Comparison of ENCODE assay signal across 16 cellular contexts in genomic region chr1:15958111-15958510, GRCh38. TPM values are rescaled to one million over a fixed set of nuclear protein-coding genes. Genes with fewer than 3 reads are reported as not detected.
DNase-seq lines count a peak whose midpoint lies in the region; ATAC-seq and TF ChIP-seq lines count a peak whose summit lies in the region.
"Had no signal": no experiment of that assay in that cellular context is flagged by ENCODE, and none has a peak within 500 bp of the region (broad histone marks: within the 10 kb centered on the region; RNA-seq: fewer than 3 reads in every experiment).

No MANE protein-coding gene starts in this region.

- no peaks in the 10 kb centered on the region for H3K27me3 ChIP-seq in ascending aorta
- H3K27me3 ChIP-seq: upper lobe of right lung had no signal

- peak overlapping the region; percentile 56 to 98 for H3K27ac ChIP-seq in ascending aorta
- H3K27ac ChIP-seq: upper lobe of right lung, WERI-Rb-1 had no signal

- no peaks in the 10 kb centered on the region for H3K9me3 Mint-ChIP-seq in natural killer cell treated with Interleukin-12 subunit alpha and Interleukin-12 subunit beta and Interleukin-15 and Interleukin-18, amount 100 ng/mL, for 72 hours
- no peaks in the 10 kb centered on the region for H3K9me3 Mint-ChIP-seq in natural killer cell

- peaks cover 13 to 33% of the 10 kb centered on the region in 2 donors for H3K4me1 ChIP-seq in ascending aorta

- H3K4me3 Mint-ChIP-seq in natural killer cell treated with Interleukin-12 subunit alpha and Interleukin-12 subunit beta and Interleukin-15 and Interleukin-18, amount 100 ng/mL, for 72 hours: no peak overlapping the region
- H3K4me3 Mint-ChIP-seq in natural killer cell: no peak overlapping the region

- intact Hi-C loops in natural killer cell (cut with micrococcal nuclease): no loop called here
- intact Hi-C loops in ascending aorta (cut with DNase I): no loop called here

- H3K27ac Mint-ChIP-seq in natural killer cell treated with Interleukin-12 subunit alpha and Interleukin-12 subunit beta and Interleukin-15 and Interleukin-18, amount 100 ng/mL, for 72 hours: peak overlapping the region; percentile 38 to 49
- peak overlapping the region in 1 of 2 donors; percentile 68 for H3K27ac Mint-ChIP-seq in natural killer cell

- no peaks in the 10 kb centered on the region for H3K9me3 ChIP-seq in ascending aorta
- H3K9me3 ChIP-seq: upper lobe of right lung had no signal

- DNase-seq in natural killer cell treated with Interleukin-12 subunit alpha and Interleukin-12 subunit beta and Interleukin-15 and Interleukin-18, amount 100 ng/mL, for 72 hours (ENCODE audit: low spot score): no peak
- DNase-seq in natural killer cell (no peak), ascending aorta (ENCODE audit: low spot score in 2 of 2) (no peak), myocyte (ENCODE audit: low read depth) (peak; percentile 48), islet precursor cell (no peak), SK-N-DZ (ENCODE audit: low spot score) (no peak)
- no peak for DNase-seq in stimulated activated CD8-positive, alpha-beta memory T cell treated with anti-CD3 and anti-CD28 coated beads, Interleukin-4, amount 100 ng/mL, for 48 hours
- DNase-seq: aorta, DMS153, NCI-H1436 treated with DMSO at 0.1 percent for 48 hours, NCI-H510A treated with DMSO at 0.1 percent for 48 hours, upper lobe of right lung, WERI-Rb-1 had no signal

- no peak for ATAC-seq in natural killer cell treated with Interleukin-12 subunit alpha and Interleukin-12 subunit beta and Interleukin-15 and Interleukin-18, amount 100 ng/mL, for 72 hours
- ATAC-seq in natural killer cell: no peak
- ATAC-seq in GM21423 (IDR thresholded peaks at IDR 0.05; ENCODE audit: unreplicated experiment): no peak
- ATAC-seq: upper lobe of right lung had no signal

- no peaks in the 10 kb centered on the region for H3K27me3 Mint-ChIP-seq in natural killer cell treated with Interleukin-12 subunit alpha and Interleukin-12 subunit beta and Interleukin-15 and Interleukin-18, amount 100 ng/mL, for 72 hours
- no peaks in the 10 kb centered on the region for H3K27me3 Mint-ChIP-seq in natural killer cell (ENCODE audit: low read depth in 2 of 2)

- TF ChIP-seq CTCF in natural killer cell (IDR thresholded peaks at IDR 0.05) (no peak), ascending aorta (IDR thresholded peaks at IDR 0.05) (no peak)

- peaks cover 0 to 5% of the 10 kb centered on the region in 2 donors for H3K36me3 ChIP-seq in ascending aorta

- H3K4me3 ChIP-seq in ascending aorta: no peak overlapping the region
- H3K4me3 ChIP-seq: upper lobe of right lung had no signal

- peaks cover 49 to 51% of the 10 kb centered on the region in 2 donors for H3K4me1 Mint-ChIP-seq in natural killer cell treated with Interleukin-12 subunit alpha and Interleukin-12 subunit beta and Interleukin-15 and Interleukin-18, amount 100 ng/mL, for 72 hours (ENCODE audit: low read depth in 2 of 2)
- H3K4me1 Mint-ChIP-seq in natural killer cell: peaks cover 30 to 42% of the 10 kb centered on the region in 2 donors

- peaks cover 13% of the 10 kb centered on the region for H3K36me3 Mint-ChIP-seq in natural killer cell treated with Interleukin-12 subunit alpha and Interleukin-12 subunit beta and Interleukin-15 and Interleukin-18, amount 100 ng/mL, for 72 hours
- H3K36me3 Mint-ChIP-seq in natural killer cell: no peaks in the 10 kb centered on the region

RNA-seq across cellular contexts. Expression of gene ZBTB17, which starts 17.8 kb away (rescaled TPM):
- 100 to 1,000 TPM in 1 of 2 donors, 10 to 100 TPM in 1; 75.6 to 102 TPM for total RNA-seq in natural killer cell treated with Interleukin-12 subunit alpha and Interleukin-12 subunit beta and Interleukin-15 and Interleukin-18, amount 100 ng/mL, for 72 hours
- 100 to 1,000 TPM in 1 of 3 donors, 10 to 100 TPM in 2; 86.0 to 100 (median 86.9) TPM for total RNA-seq in natural killer cell
- 155 TPM for total RNA-seq in ascending aorta
- total RNA-seq in myocyte: 32.9 and 47.1 TPM in 2 replicates
- 34.2 TPM for polyA plus RNA-seq in myocyte (2012)
- polyA plus RNA-seq in SK-N-DZ (2014; cell fraction: cytosol; rRNA removed): 30.0 and 32.6 TPM in 2 replicates
- polyA plus RNA-seq in SK-N-DZ (2014; cell fraction: nucleus; rRNA removed): 143 and 161 TPM in 2 replicates

RNA-seq across cellular contexts. Expression of gene SRARP, which starts 45.9 kb away (rescaled TPM):
- total RNA-seq in natural killer cell treated with Interleukin-12 subunit alpha and Interleukin-12 subunit beta and Interleukin-15 and Interleukin-18, amount 100 ng/mL, for 72 hours: not detected
- not detected for total RNA-seq in natural killer cell
- total RNA-seq in ascending aorta: not detected
- not detected in 2 replicates for total RNA-seq in myocyte
- not detected for polyA plus RNA-seq in myocyte (2012)
- polyA plus RNA-seq in SK-N-DZ (2014; cell fraction: cytosol; rRNA removed): not detected in 2 replicates
- polyA plus RNA-seq in SK-N-DZ (2014; cell fraction: nucleus; rRNA removed): not detected in 2 replicates
- total RNA-seq: aorta, liver, upper lobe of right lung had no signal
- polyA plus RNA-seq: aorta, neural cell had no signal

RNA-seq across cellular contexts. Expression of gene HSPB7, which starts 59.7 kb away (rescaled TPM):
- not detected for total RNA-seq in natural killer cell treated with Interleukin-12 subunit alpha and Interleukin-12 subunit beta and Interleukin-15 and Interleukin-18, amount 100 ng/mL, for 72 hours
- total RNA-seq in natural killer cell: not detected
- total RNA-seq in ascending aorta: 191 TPM
- total RNA-seq in myocyte: 38.7 and 94.0 TPM in 2 replicates
- 95.5 TPM for polyA plus RNA-seq in myocyte (2012)
- polyA plus RNA-seq in SK-N-DZ (2014; cell fraction: cytosol; rRNA removed): 0.06 and 0.25 TPM in 2 replicates
- polyA plus RNA-seq in SK-N-DZ (2014; cell fraction: nucleus; rRNA removed): 0.09 TPM in 1 of 2 replicates, not detected in the other
- polyA plus RNA-seq: neural cell had no signal

Comparison
In these comparisons a context has a peak if more than half of its experiments do, and no peak if none do; other contexts are left out.
1. RNA of gene HSPB7, which starts 59.7 kb away (total RNA-seq): 191 TPM in ascending aorta (single experiment) and 38.7 to 94.0 TPM in myocyte; not detected in natural killer cell treated with Interleukin-12 subunit alpha and Interleukin-12 subunit beta and Interleukin-15 and Interleukin-18, amount 100 ng/mL, for 72 hours and not detected in natural killer cell; every median in the first group is over 10 times any median in the second.